Comparison of ENCODE assay signal across 8 cellular contexts in the genomic region with DNA sequence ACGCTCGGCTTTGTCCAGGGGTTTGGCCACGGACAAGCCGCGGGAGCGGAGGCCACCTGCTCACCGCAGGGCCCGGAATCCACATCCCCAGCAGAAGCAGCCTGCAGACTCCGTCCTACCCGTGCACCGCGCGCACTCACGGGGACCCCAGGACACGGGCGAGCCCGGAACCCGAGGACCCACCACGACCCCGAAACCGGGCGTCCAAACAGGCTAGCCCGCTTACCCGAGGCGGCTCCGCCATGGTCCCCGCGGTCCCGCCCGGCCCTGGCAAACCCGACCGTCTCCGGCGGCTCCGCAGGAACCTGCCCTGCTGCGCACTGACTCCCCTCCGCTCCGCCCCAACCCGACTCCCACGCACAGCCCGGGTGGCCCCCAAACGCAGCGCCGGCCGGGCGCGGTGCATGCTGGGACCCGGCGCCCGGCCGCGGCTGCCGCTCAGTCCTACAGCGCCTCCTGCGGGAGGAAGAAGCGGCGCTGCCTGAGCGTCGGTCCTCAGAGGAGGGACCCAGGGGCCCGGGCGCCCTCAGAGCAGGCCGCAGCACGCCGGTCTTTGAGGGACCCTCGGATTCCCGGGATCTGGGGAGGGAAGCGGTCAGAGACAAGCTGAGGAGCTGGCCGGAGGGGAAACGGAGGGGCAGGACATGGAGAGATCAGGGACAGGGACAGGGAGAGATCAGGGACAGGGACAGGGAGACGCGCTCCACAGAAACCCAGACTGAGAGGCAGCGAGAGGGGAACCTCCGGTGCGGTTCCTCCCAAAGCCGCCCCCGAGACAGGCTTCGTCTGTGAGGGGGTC. TPM values are rescaled to one million over a fixed set of nuclear protein-coding genes. Genes with fewer than 3 reads are reported as not detected.
A peak's percentile ranks its signal among the peaks of the same experiment; 100 is the strongest.
DNase-seq lines count a peak whose midpoint lies in the region; ATAC-seq and TF ChIP-seq lines count a peak whose summit lies in the region.

A gene with protein sequence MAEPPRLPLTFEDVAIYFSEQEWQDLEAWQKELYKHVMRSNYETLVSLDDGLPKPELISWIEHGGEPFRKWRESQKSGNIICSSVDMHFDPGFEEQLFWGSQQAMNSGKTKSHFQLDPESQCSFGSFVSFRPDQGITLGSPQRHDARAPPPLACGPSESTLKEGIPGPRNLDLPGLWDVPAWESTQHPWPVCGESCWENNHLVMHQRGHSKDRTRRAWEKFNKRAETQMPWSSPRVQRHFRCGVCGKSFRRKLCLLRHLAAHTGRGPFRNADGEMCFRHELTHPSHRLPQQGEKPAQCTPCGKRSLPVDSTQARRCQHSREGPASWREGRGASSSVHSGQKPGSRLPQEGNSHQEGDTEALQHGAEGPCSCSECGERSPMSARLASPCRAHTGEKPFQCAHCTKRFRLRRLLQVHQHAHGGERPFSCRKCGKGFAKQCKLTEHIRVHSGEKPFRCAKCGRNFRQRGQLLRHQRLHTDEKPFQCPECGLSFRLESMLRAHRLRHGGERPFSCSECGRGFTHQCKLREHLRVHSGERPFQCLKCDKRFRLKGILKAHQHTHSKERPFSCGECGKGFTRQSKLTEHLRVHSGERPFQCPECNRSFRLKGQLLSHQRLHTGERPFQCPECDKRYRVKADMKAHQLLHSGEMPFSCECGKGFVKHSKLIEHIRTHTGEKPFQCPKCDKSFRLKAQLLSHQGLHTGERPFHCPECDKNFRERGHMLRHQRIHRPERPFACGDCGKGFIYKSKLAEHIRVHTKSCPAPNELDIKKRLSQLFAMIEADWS (minus strand): TSS at position 322 of the 799 bp plus-strand sequence. CDS start 78 bp downstream, at position 244.

- in situ Hi-C loops in GM18951 (cut with MboI; ENCODE audit: low sequenced_read_pairs, unreplicated experiment): no loop called here

- CTCF ChIA-PET in activated B cell treated with CpG ODN at 0.5 μM for 24 hours (lab: Charles Lee): interaction anchor here (1.0 kb wide), 1 partner anchor 85 kb away, joined by 5 read pairs; no protein-coding TSS in a partner anchor

- peaks cover 10% of the 10 kb centered on the region for H3K36me3 Mint-ChIP-seq in activated B cell treated with CpG ODN at 0.5 μM for 24 hours (ENCODE audit: low read depth)

- H3K4me1 Mint-ChIP-seq in activated B cell treated with CpG ODN at 0.5 μM for 24 hours: peaks cover 32% of the 10 kb centered on the region

- ATAC-seq in HG03175 (IDR thresholded peaks at IDR 0.05; ENCODE audit: unreplicated experiment): peak; percentile 81
- ATAC-seq in activated B cell treated with CpG ODN at 0.5 μM for 24 hours (ENCODE audit: low read depth): peak; percentile 84

- peak within 1 kb of the TSS; percentile 100 for H3K4me3 Mint-ChIP-seq in activated B cell treated with CpG ODN at 0.5 μM for 24 hours

- H3K36me3 ChIP-seq in kidney epithelial cell (ENCODE audit: control insufficient read depth, insufficient read depth, low read length): no peaks in the 10 kb centered on the region

- peak within 1 kb of the TSS; percentile 88 for H3K4me3 ChIP-seq in AG10803 (ENCODE audit: low read length)
- peak within 1 kb of the TSS; percentile 97 for H3K4me3 ChIP-seq in kidney epithelial cell (ENCODE audit: low read depth, low read length)

- H3K27me3 ChIP-seq in kidney epithelial cell (ENCODE audit: control insufficient read depth, insufficient read depth, low read length): no peaks in the 10 kb centered on the region

- intact Hi-C loops in activated B cell treated with CpG ODN at 0.5 μM for 24 hours (cut with micrococcal nuclease): loop anchor here (1.0 to 10.0 kb wide), 18 partner anchors 25 to 1278 kb away; a partner anchor contains a TSS

- DNase-seq in AG10803 (ENCODE audit: low read depth) (peak; percentile 87), NCI-H2227 (lab: John Stamatoyannopoulos, UW; ENCODE audit: unreplicated experiment) (peak; percentile 97), activated B cell treated with CpG ODN at 0.5 μM for 24 hours (peak; percentile 90), caudate nucleus (lab: John Stamatoyannopoulos, UW) (peak in 59 of 61 donors; percentile 26 to 92 (median 80)), kidney epithelial cell (ENCODE audit: low read depth) (peak; percentile 48)
- DNase-seq in stimulated activated CD4-positive, alpha-beta T cell treated with anti-CD3 and anti-CD28 coated beads, Interleukin-15, amount 100 ng/mL, for 24 hours: peak; percentile 97

- POLR2A ChIA-PET in activated B cell treated with CpG ODN at 0.5 μM for 24 hours (lab: Charles Lee): interaction anchor here (0.7 to 1.1 kb wide), 6 partner anchors 35 to 85 kb away, joined by 3 to 5 read pairs (median 4); a partner anchor contains a TSS

- H3K27me3 Mint-ChIP-seq in activated B cell treated with CpG ODN at 0.5 μM for 24 hours: no peaks in the 10 kb centered on the region

- peak within 1 kb of the TSS; percentile 100 for H3K27ac Mint-ChIP-seq in activated B cell treated with CpG ODN at 0.5 μM for 24 hours

- peak within 1 kb of the TSS; percentile 93 for H3K27ac ChIP-seq in caudate nucleus (ENCODE audit: low read depth, low read length)

- peak; percentile 96 for TF ChIP-seq POLR2A in GM18951 (IDR thresholded peaks at IDR 0.05; ENCODE audit: extremely low read depth, insufficient read depth, insufficient read length)

- TF ChIP-seq CTCF in AG10803 (conservative IDR thresholded peaks at IDR 0.05; ENCODE audit: low read length) (peak; percentile 57), activated B cell treated with CpG ODN at 0.5 μM for 24 hours (IDR thresholded peaks at IDR 0.05) (no peak), kidney epithelial cell (IDR thresholded peaks at IDR 0.05; ENCODE audit: insufficient read depth, low read length, poor library complexity, severe bottlenecking) (peak; percentile 59)

- H3K9me3 Mint-ChIP-seq in activated B cell treated with CpG ODN at 0.5 μM for 24 hours: no peaks in the 10 kb centered on the region

RNA-seq across cellular contexts. Expression of the gene that starts here (rescaled TPM):
- 9.2 and 11.0 TPM in 2 replicates for total RNA-seq in activated B cell treated with CpG ODN at 0.5 μM for 24 hours
- total RNA-seq in kidney epithelial cell: 7.2 and 12.1 TPM in 2 replicates

Comparison
In these comparisons a context has a peak if more than half of its experiments do, and no peak if none do; other contexts are left out.
1. Peak in every context shown above with its lines: DNase-seq, ATAC-seq, H3K4me3 ChIP-seq and H3K27ac ChIP-seq.